Comparison of ENCODE assay signal across 29 cellular contexts in the genomic region with DNA sequence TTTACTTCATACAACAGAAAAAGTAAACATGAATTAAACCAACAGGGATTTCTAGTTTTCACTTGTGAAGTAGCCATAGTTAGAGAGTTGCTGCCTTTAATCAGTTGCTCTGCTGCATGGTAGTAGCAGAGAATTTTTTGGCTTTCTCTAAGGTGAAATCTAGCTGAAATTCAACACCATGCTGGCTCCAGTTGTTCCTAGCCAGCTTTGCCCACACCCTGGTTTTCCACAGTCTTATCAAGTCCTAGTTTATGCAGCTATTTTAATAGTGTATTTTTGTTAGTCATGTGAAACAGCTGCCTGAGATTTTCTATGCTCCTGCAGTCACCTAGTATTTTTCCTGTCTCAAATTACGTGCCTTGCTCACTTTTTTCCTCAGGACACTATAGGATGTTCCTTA. TPM values are rescaled to one million over a fixed set of nuclear protein-coding genes. Genes with fewer than 3 reads are reported as not detected.
DNase-seq lines count a peak whose midpoint lies in the region; ATAC-seq and TF ChIP-seq lines count a peak whose summit lies in the region.
"Had no signal": no experiment of that assay in that cellular context is flagged by ENCODE, and none has a peak within 500 bp of the region (broad histone marks: within the 10 kb centered on the region; RNA-seq: fewer than 3 reads in every experiment).

No MANE protein-coding gene starts in this region.

- H3K4me1 ChIP-seq in left ventricle myocardium inferior (no peaks in the 10 kb centered on the region), right atrium auricular region (no peaks in the 10 kb centered on the region), GM23338 (ENCODE audit: insufficient read depth) (no peaks in the 10 kb centered on the region)
- H3K4me1 ChIP-seq: BE2C, BLaER1 had no signal

- no peak overlapping the region for H3K27ac Mint-ChIP-seq in GM23338
- H3K27ac Mint-ChIP-seq: CD14-positive monocyte; CD4-positive, alpha-beta memory T cell; CD4-positive, CD25-positive, alpha-beta regulatory T cell; CD8-positive, alpha-beta memory T cell had no signal

- H3K27me3 Mint-ChIP-seq in GM23338 (ENCODE audit: insufficient read depth, low read depth, poor library complexity) = no peaks in the 10 kb centered on the region
- H3K27me3 Mint-ChIP-seq: CD4-positive, CD25-positive, alpha-beta regulatory T cell; CD8-positive, alpha-beta memory T cell had no signal

- H3K4me1 Mint-ChIP-seq in GM23338 = no peaks in the 10 kb centered on the region
- H3K4me1 Mint-ChIP-seq: CD4-positive, alpha-beta memory T cell; CD4-positive, CD25-positive, alpha-beta regulatory T cell; CD8-positive, alpha-beta memory T cell had no signal

- ATAC-seq in GM23338 = no peak
- ATAC-seq: GM12878 had no signal

- no peaks in the 10 kb centered on the region for H4K20me1 ChIP-seq in GM23338 (replicated peaks; ENCODE audit: insufficient read depth)
- H4K20me1 ChIP-seq: BLaER1 had no signal

- H3K79me2 ChIP-seq in GM23338 (replicated peaks; ENCODE audit: insufficient read depth) = no peaks in the 10 kb centered on the region

- H3K4me3 Mint-ChIP-seq in GM23338 = no peak overlapping the region
- H3K4me3 Mint-ChIP-seq: CD14-positive monocyte; CD4-positive, alpha-beta memory T cell; CD4-positive, CD25-positive, alpha-beta regulatory T cell; CD8-positive, alpha-beta memory T cell had no signal

- H3K36me3 Mint-ChIP-seq in GM23338 (ENCODE audit: low read depth) = no peaks in the 10 kb centered on the region; the same call in 2 of the 3 replicates
- H3K36me3 Mint-ChIP-seq: CD14-positive monocyte; CD4-positive, alpha-beta memory T cell; CD4-positive, CD25-positive, alpha-beta regulatory T cell; CD8-positive, alpha-beta memory T cell had no signal

- H3K36me3 ChIP-seq in left ventricle myocardium inferior (no peaks in the 10 kb centered on the region), right atrium auricular region (no peaks in the 10 kb centered on the region), GM23338 (ENCODE audit: insufficient read depth) (no peaks in the 10 kb centered on the region)
- H3K36me3 ChIP-seq: BE2C, BLaER1 had no signal

- no peak overlapping the region for H3K4me3 ChIP-seq in left ventricle myocardium inferior
- no peak overlapping the region for H3K4me3 ChIP-seq in right atrium auricular region
- H3K4me3 ChIP-seq in GM23338 = no peak overlapping the region
- H3K4me3 ChIP-seq: BLaER1, GM12878 had no signal

- H3F3A ChIP-seq in GM23338 (replicated peaks; ENCODE audit: low read depth) = no peaks in the 10 kb centered on the region

- H3K27me3 ChIP-seq in left ventricle myocardium inferior (ENCODE audit: low read depth) (no peaks in the 10 kb centered on the region), right atrium auricular region (no peaks in the 10 kb centered on the region), GM23338 (ENCODE audit: insufficient read depth) (no peaks in the 10 kb centered on the region)
- H3K27me3 ChIP-seq: BE2C, BLaER1 had no signal

- DNase-seq in left ventricle myocardium inferior (no peak), right atrium auricular region (ENCODE audit: low spot score) (no peak), GM23338 (ENCODE audit: low spot score) (peak; percentile 1), H4 (ENCODE audit: low spot score) (peak; percentile 2), renal cortical epithelial cell (ENCODE audit: low read depth) (peak; percentile 1), NK-92 (lab: John Stamatoyannopoulos, UW; ENCODE audit: unreplicated experiment) (no peak), cerebellar nuclear complex (lab: John Stamatoyannopoulos, UW) (no peak)
- DNase-seq: 8988T; ACHN; BE2C; C1 segment of cervical spinal cord; CD4-positive, alpha-beta memory T cell; CD4-positive, CD25-positive, alpha-beta regulatory T cell; CD8-positive, alpha-beta memory T cell; COR-L47; DMS 273 treated with DMSO at 0.1 percent for 48 hours; DMS153; DMS53; DMS79; DND-41; EL; GDM1 had no signal

- peak overlapping the region; percentile 46 for H3K27ac ChIP-seq in left ventricle myocardium inferior (replicated peaks)
- H3K27ac ChIP-seq in right atrium auricular region = no peak overlapping the region
- H3K27ac ChIP-seq in GM23338 (ENCODE audit: low read depth) = no peak overlapping the region
- H3K27ac ChIP-seq: BLaER1 had no signal

- H3K9me3 Mint-ChIP-seq in GM23338 = peaks cover 54% of the 10 kb centered on the region
- H3K9me3 Mint-ChIP-seq: CD4-positive, alpha-beta memory T cell; CD4-positive, CD25-positive, alpha-beta regulatory T cell; CD8-positive, alpha-beta memory T cell had no signal

- H3K4me2 ChIP-seq in GM23338 = no peak overlapping the region
- H3K4me2 ChIP-seq: BLaER1 had no signal

- H2AFZ ChIP-seq in GM23338 = no peak overlapping the region

- no peaks in the 10 kb centered on the region for H3K9me3 ChIP-seq in left ventricle myocardium inferior (replicated peaks)
- no peaks in the 10 kb centered on the region for H3K9me3 ChIP-seq in right atrium auricular region
- H3K9me3 ChIP-seq: BE2C, BLaER1 had no signal

- H3K9me2 ChIP-seq in GM23338 (ENCODE audit: insufficient read depth) = no peaks in the 10 kb centered on the region

- TF ChIP-seq CTCF in left ventricle myocardium inferior (IDR thresholded peaks at IDR 0.05; ENCODE audit: borderline replicate concordance) (no peak), right atrium auricular region (IDR thresholded peaks at IDR 0.05) (no peak), GM23338 (conservative IDR thresholded peaks at IDR 0.05; ENCODE audit: low read depth in 2 of 2) (no peak)

- intact Hi-C loops in left ventricle myocardium inferior (cut with micrococcal nuclease) = no loop called here

TF ChIP-seq in GM23338, 12 proteins besides CTCF, POLR2A, EP300 and RAD21 (continues in another document):
- TF ChIP-seq NANOG (IDR thresholded peaks at IDR 0.05; ENCODE audit: borderline replicate concordance) (no peak), ZNF331 (CRISPR knock-in tag; IDR thresholded peaks at IDR 0.05; ENCODE audit: low read depth) (no peak), CREB1 (CRISPR knock-in tag; IDR thresholded peaks at IDR 0.05; ENCODE audit: low read depth) (no peak), ZNF114 (CRISPR knock-in tag; IDR thresholded peaks at IDR 0.05) (no peak)

RNA-seq across cellular contexts. Expression of gene RBMY1B, which starts 28.2 kb away (rescaled TPM):
- total RNA-seq in left ventricle myocardium inferior (not detected), right atrium auricular region (not detected), renal cortical epithelial cell (not detected in 2 replicates)
- not detected in 2 replicates for total RNA-seq in GM23338 (2014; rRNA removed; shearing (Covaris generic))
- not detected in 2 replicates for polyA plus RNA-seq in GM23338 (2016; fragmentation: Nextera tagmentation; extraction: Ambion mirVana)
- total RNA-seq in H4 (2014; rRNA removed; shearing (Covaris generic)) = 0.25 TPM in 1 of 2 replicates, not detected in the other
- total RNA-seq: A673; CD4-positive, alpha-beta memory T cell; CD4-positive, CD25-positive, alpha-beta regulatory T cell; CD8-positive, alpha-beta memory T cell; Daoy; G401; GM12878 had no signal
- polyA plus RNA-seq: AG04450; CD14-positive monocyte; CD4-positive, alpha-beta memory T cell; CD4-positive, CD25-positive, alpha-beta regulatory T cell; CD8-positive, alpha-beta memory T cell; GM12878 had no signal

RNA-seq across cellular contexts. Expression of gene RBMY1A1, which starts 51.7 kb away (rescaled TPM):
- total RNA-seq in left ventricle myocardium inferior (not detected), right atrium auricular region (not detected), renal cortical epithelial cell (not detected in 2 replicates)
- total RNA-seq in GM23338 (2014; rRNA removed; shearing (Covaris generic)) = not detected in 2 replicates
- not detected in 2 replicates for polyA plus RNA-seq in GM23338 (2016; fragmentation: Nextera tagmentation; extraction: Ambion mirVana)
- total RNA-seq in H4 (2014; rRNA removed; shearing (Covaris generic)) = 1.3 and 1.4 TPM in 2 replicates
- total RNA-seq: A673; CD4-positive, alpha-beta memory T cell; CD4-positive, CD25-positive, alpha-beta regulatory T cell; CD8-positive, alpha-beta memory T cell; G401; GM12878 had no signal
- polyA plus RNA-seq: AG04450; CD14-positive monocyte; CD4-positive, alpha-beta memory T cell; CD4-positive, CD25-positive, alpha-beta regulatory T cell; CD8-positive, alpha-beta memory T cell; GM12878 had no signal

Comparison
In these comparisons a context has a peak if more than half of its experiments do, and no peak if none do; other contexts are left out.
1. DNase-seq: peak in GM23338 (single experiment), H4 (single experiment) and renal cortical epithelial cell (single experiment); none in left ventricle myocardium inferior (single experiment), right atrium auricular region (single experiment), NK-92 (single experiment) and cerebellar nuclear complex (0 of 2).